ENCODE assay signal across 27 cellular contexts in the genomic region with DNA sequence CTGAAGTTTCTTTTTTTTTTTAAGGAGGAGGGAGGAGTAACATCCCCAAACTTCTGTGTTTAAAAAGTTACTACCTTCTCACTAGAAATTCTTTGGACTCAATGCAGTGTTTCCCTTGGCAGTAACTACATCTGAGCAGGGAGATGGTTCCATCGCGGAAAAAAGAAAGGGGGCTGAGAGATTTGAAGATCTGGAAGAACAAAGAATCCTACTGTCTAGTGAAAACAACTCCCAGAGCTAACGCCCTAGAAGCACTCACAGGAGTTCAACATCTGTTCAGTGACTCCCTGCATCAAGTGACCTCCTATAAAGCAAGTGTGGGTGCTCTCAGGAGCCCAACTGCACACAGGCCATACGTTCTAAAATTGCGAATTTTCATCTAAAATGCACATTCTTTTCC.
"Had no signal": no experiment of that assay in that cellular context is flagged by ENCODE, and none has a peak within 500 bp of the region (broad histone marks: within the 10 kb centered on the region; RNA-seq: fewer than 3 reads in every experiment).

No MANE protein-coding gene starts in this region.

- H3K27ac ChIP-seq: ascending aorta, body of pancreas, Peyer's patch, RWPE1 had no signal

- H3K4me3 ChIP-seq: ascending aorta, body of pancreas, K562, Peyer's patch had no signal

- H3K36me3 ChIP-seq: ascending aorta, Peyer's patch had no signal

- H3K9me3 ChIP-seq: body of pancreas, Peyer's patch had no signal

- DNase-seq: activated B cell treated with CpG ODN at 0.5 μM for 24 hours; activated CD4-positive, alpha-beta T cell treated with anti-CD3 and anti-CD28 coated beads for 1 hour; activated CD4-positive, alpha-beta T cell treated with anti-CD3 and anti-CD28 coated beads, Interleukin-2, amount 10 ng/mL, durations not matched to agents 24 days and 14 days; activated CD4-positive, alpha-beta T cell treated with anti-CD3 and anti-CD28 coated beads, Interleukin-2, amount 50 U/mL, for 48 hours; activated CD8-positive, alpha-beta memory T cell treated with anti-CD3 and anti-CD28 coated beads, Interleukin-2, amount 10 ng/mL, durations not matched to agents 7 days and 5 days; activated effector memory CD4-positive, alpha-beta T cell treated with anti-CD3 and anti-CD28 coated beads, Interleukin-2, amount 50 U/mL, for 16 hours; activated naive CD4-positive, alpha-beta T cell treated with Interleukin-2 at 50 U/mL for 16 hours; activated naive CD8-positive, alpha-beta T cell treated with anti-CD3 and anti-CD28 coated beads, Interleukin-2, amount 50 U/mL, for 24 hours; activated T-cell treated with anti-CD3 and anti-CD28 coated beads, Interleukin-2, amount 50 U/mL, for 4 hours; amniotic stem cell; body of pancreas; Karpas-422; MM.1S; NCI-H1105 treated with DMSO at 0.1 percent for 48 hours; NCI-H1436 treated with DMSO at 0.1 percent for 48 hours; NCI-H187; NCI-H2081; NCI-H345; NCI-H510A; Peyer's patch; SHP77 treated with DMSO at 0.1 percent for 48 hours; T-helper 17 cell; T-helper 9 cell had no signal

- H3K4me1 ChIP-seq: ascending aorta, body of pancreas, Peyer's patch had no signal

- ATAC-seq: activated CD8-positive, alpha-beta memory T cell treated with anti-CD3 and anti-CD28 coated beads, Interleukin-2, amount 10 ng/mL, durations not matched to agents 7 days and 5 days; activated naive CD4-positive, alpha-beta T cell treated with anti-CD3 and anti-CD28 coated beads, Interleukin-2, amount 50 U/mL, for 72 hours; activated naive CD8-positive, alpha-beta T cell treated with anti-CD3 and anti-CD28 coated beads, Interleukin-2, amount 50 U/mL, for 24 hours; activated T-cell treated with anti-CD3 and anti-CD28 coated beads, Interleukin-2, amount 50 U/mL, for 4 hours; body of pancreas; K562; T-helper 17 cell had no signal

- H3K27me3 ChIP-seq: ascending aorta, body of pancreas, Peyer's patch had no signal
